In the genomic region with DNA sequence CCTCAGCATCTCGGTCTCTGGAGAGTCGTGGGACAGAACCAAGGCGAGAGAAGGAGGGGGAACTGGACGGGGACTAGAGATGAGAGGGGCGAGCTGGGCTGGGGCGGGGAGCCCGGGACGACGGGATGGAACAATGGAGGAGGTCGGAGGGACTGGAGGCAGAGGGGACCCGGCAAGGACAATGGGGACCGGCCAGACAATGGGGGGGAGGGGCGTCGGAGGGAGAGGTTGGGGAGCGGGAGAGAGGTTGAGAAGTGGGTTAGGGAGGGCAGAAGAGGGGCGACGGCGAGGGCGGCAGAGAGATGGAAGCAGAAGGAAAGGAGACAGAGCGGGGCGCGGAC, we compare ENCODE assay signal across 8 cellular contexts. TPM values are rescaled to one million over a fixed set of nuclear protein-coding genes. Genes with fewer than 3 reads are reported as not detected.
A peak's percentile ranks its signal among the peaks of the same experiment; 100 is the strongest.
DNase-seq lines count a peak whose midpoint lies in the region; ATAC-seq and TF ChIP-seq lines count a peak whose summit lies in the region.

No MANE protein-coding gene starts in this region.

- no peaks in the 10 kb centered on the region for H3K79me2 ChIP-seq in GM23248 (ENCODE audit: insufficient read depth)

- no peak overlapping the region for H2AFZ ChIP-seq in GM23248

- H3K36me3 ChIP-seq in GM23248 (ENCODE audit: low read depth) (no peaks in the 10 kb centered on the region), WERI-Rb-1 (no peaks in the 10 kb centered on the region), left ventricle myocardium inferior (no peaks in the 10 kb centered on the region)

- TF ChIP-seq CTCF in WERI-Rb-1 (IDR thresholded peaks at IDR 0.05; ENCODE audit: low read depth, low read length) (no peak), left ventricle myocardium inferior (IDR thresholded peaks at IDR 0.05; ENCODE audit: borderline replicate concordance) (no peak)

- in situ Hi-C loops in GM23248 (cut with MboI) = no loop called here

- H3K27ac ChIP-seq in GM23248 = no peak overlapping the region
- no peak overlapping the region for H3K27ac ChIP-seq in WERI-Rb-1
- H3K27ac ChIP-seq in left ventricle myocardium inferior (replicated peaks) = peak overlapping the region; percentile 41

- H3F3A ChIP-seq in GM23248 (ENCODE audit: insufficient read depth) = no peaks in the 10 kb centered on the region

- H3K9me3 ChIP-seq in GM23248 (ENCODE audit: low read depth) (no peaks in the 10 kb centered on the region), WERI-Rb-1 (ENCODE audit: severe bottlenecking) (peaks cover 2% of the 10 kb centered on the region), left ventricle myocardium inferior (replicated peaks) (no peaks in the 10 kb centered on the region)

- H3K4me1 ChIP-seq in GM23248 (ENCODE audit: insufficient read depth) = 0 out of 2 replicates have a peak, but pooled peaks cover 4% of the 10 kb centered on the region
- H3K4me1 ChIP-seq in left ventricle myocardium inferior = peaks cover 38% of the 10 kb centered on the region

- no peak overlapping the region for H3K9ac ChIP-seq in GM23248

- peak overlapping the region; percentile 76 for H3K4me2 ChIP-seq in GM23248 (ENCODE audit: unreplicated experiment)

- no peaks in the 10 kb centered on the region for H4K20me1 ChIP-seq in GM23248 (ENCODE audit: insufficient read depth)

- ATAC-seq in sciatic nerve = peak; percentile 31
- ATAC-seq in GM19328 (IDR thresholded peaks at IDR 0.05; ENCODE audit: unreplicated experiment) = no peak
- ATAC-seq in GM18511 (IDR thresholded peaks at IDR 0.05; ENCODE audit: unreplicated experiment) = no peak
- no peak for ATAC-seq in GM21367 (IDR thresholded peaks at IDR 0.05; ENCODE audit: unreplicated experiment)

- WGBS in GM23248 (ENCODE audit: low coverage in 1 of 2, low lambda C conversion rate in 2 of 2, missing lambda C conversion rate in 2 of 2), 2 experiments = 5 to 20% methylated on average over 4 to 22 of the region's 22 CpGs

- no peaks in the 10 kb centered on the region for H3K9me2 ChIP-seq in GM23248 (ENCODE audit: insufficient read depth)

- intact Hi-C loops in left ventricle myocardium inferior (cut with micrococcal nuclease) = no loop called here
- intact Hi-C loops in sciatic nerve (cut with DNase I) = no loop called here

- no peak for DNase-seq in GM23248
- no peak for DNase-seq in WERI-Rb-1
- no peak for DNase-seq in left ventricle myocardium inferior
- no peak for DNase-seq in sciatic nerve (ENCODE audit: low spot score)
- no peak for DNase-seq in HuH-7.5 (ENCODE audit: low spot score)

- H3K4me3 ChIP-seq in GM23248 = peak overlapping the region; percentile 62; the same call in 1 of the 2 replicates
- peak overlapping the region; percentile 64 for H3K4me3 ChIP-seq in WERI-Rb-1 (ENCODE audit: low read depth, low read length)
- H3K4me3 ChIP-seq in left ventricle myocardium inferior = peak overlapping the region; percentile 69

- peaks cover 59% of the 10 kb centered on the region for H3K27me3 ChIP-seq in GM23248 (replicated peaks; ENCODE audit: insufficient read depth)
- H3K27me3 ChIP-seq in WERI-Rb-1 (ENCODE audit: insufficient read depth, low read depth, severe bottlenecking) = peaks cover 21% of the 10 kb centered on the region
- H3K27me3 ChIP-seq in left ventricle myocardium inferior (ENCODE audit: low read depth) = peaks cover 91% of the 10 kb centered on the region

RNA-seq across cellular contexts. Expression of gene NGFR, which starts 0.7 kb away (rescaled TPM):
- total RNA-seq in GM23248 (2014; rRNA removed; shearing (Covaris generic)) = 0.25 and 0.43 TPM in 2 replicates
- 0.60 and 0.81 TPM in 2 replicates for polyA plus RNA-seq in GM23248 (2016; fragmentation: Nextera tagmentation; extraction: Ambion mirVana)
- total RNA-seq in left ventricle myocardium inferior (8.9 TPM), sciatic nerve (291 TPM)

Comparison
In these comparisons a context has a peak if more than half of its experiments do, and no peak if none do; other contexts are left out.
1. RNA of gene NGFR, which starts 0.7 kb away (total RNA-seq): 291 TPM in sciatic nerve (single experiment); 8.9 TPM in left ventricle myocardium inferior (single experiment) and 0.25 to 0.43 TPM in GM23248; every median in the first group is over 10 times any median in the second.
2. Peak in every context shown above with its lines, with median percentiles within 50 percentile points of each other: H3K4me3 ChIP-seq.